Comparison of ENCODE assay signal across 9 cellular contexts in genomic region chr9:133731876-133732321, GRCh38. TPM values are rescaled to one million over a fixed set of nuclear protein-coding genes. Genes with fewer than 3 reads are reported as not detected.
DNase-seq lines count a peak whose midpoint lies in the region; ATAC-seq and TF ChIP-seq lines count a peak whose summit lies in the region.
"Had no signal": no experiment of that assay in that cellular context is flagged by ENCODE, and none has a peak within 500 bp of the region (broad histone marks: within the 10 kb centered on the region; RNA-seq: fewer than 3 reads in every experiment).

No MANE protein-coding gene starts in this region.

- CTCF ChIA-PET in activated CD4-positive, alpha-beta T cell treated with anti-CD3 and anti-CD28 coated beads for 36 hours (lab: Charles Lee) = interaction anchor here (1.7 to 2.2 kb wide), 2 partner anchors 11 to 142 kb away, joined by 6 read pairs; no protein-coding TSS in a partner anchor

- no peak overlapping the region for H3K4me3 Mint-ChIP-seq in activated CD4-positive, alpha-beta T cell treated with anti-CD3 and anti-CD28 coated beads for 36 hours

- H3K4me1 Mint-ChIP-seq in activated CD4-positive, alpha-beta T cell treated with anti-CD3 and anti-CD28 coated beads for 36 hours = peaks cover 3% of the 10 kb centered on the region

- POLR2A ChIA-PET in activated CD4-positive, alpha-beta T cell treated with anti-CD3 and anti-CD28 coated beads for 36 hours (lab: Charles Lee) = no interaction called here

- intact Hi-C loops in left colon (cut with DNase I, micrococcal nuclease) = no loop called here
- intact Hi-C loops in activated CD4-positive, alpha-beta T cell treated with anti-CD3 and anti-CD28 coated beads for 36 hours (cut with DNase I, micrococcal nuclease) = no loop called here

- H3K36me3 Mint-ChIP-seq in activated CD4-positive, alpha-beta T cell treated with anti-CD3 and anti-CD28 coated beads for 36 hours (ENCODE audit: low read depth) = no peaks in the 10 kb centered on the region

- H3K27me3 Mint-ChIP-seq in activated CD4-positive, alpha-beta T cell treated with anti-CD3 and anti-CD28 coated beads for 36 hours = no peaks in the 10 kb centered on the region

- no peaks in the 10 kb centered on the region for H3K9me3 Mint-ChIP-seq in activated CD4-positive, alpha-beta T cell treated with anti-CD3 and anti-CD28 coated beads for 36 hours (ENCODE audit: low read depth)

- peak; percentile 87 for ATAC-seq in SK-N-SH treated with all-trans-retinoic acid at 6 μM for 48 hours
- ATAC-seq in left colon = peak; percentile 34
- no peak for ATAC-seq in activated CD4-positive, alpha-beta T cell treated with anti-CD3 and anti-CD28 coated beads for 36 hours
- no peak for ATAC-seq in activated CD4-positive, CD25-positive, alpha-beta regulatory T cell treated with anti-CD3 and anti-CD28 coated beads, Interleukin-2, amount 50 U/mL, for 24 hours
- ATAC-seq in GM18867 (IDR thresholded peaks at IDR 0.05; ENCODE audit: unreplicated experiment) = no peak
- no peak for ATAC-seq in HG03439 (IDR thresholded peaks at IDR 0.05; ENCODE audit: unreplicated experiment)

- peak; percentile 84 for DNase-seq in DMS153 (lab: John Stamatoyannopoulos, UW)
- DNase-seq in MV-4-11 (lab: John Stamatoyannopoulos, UW) = peak; percentile 51
- no peak for DNase-seq in left colon
- DNase-seq in activated CD4-positive, alpha-beta T cell treated with anti-CD3 and anti-CD28 coated beads for 36 hours = no peak
- DNase-seq: activated CD4-positive, alpha-beta T cell treated with anti-CD3 and anti-CD28 coated beads for 48 hours had no signal

- no peak overlapping the region for H3K27ac Mint-ChIP-seq in activated CD4-positive, alpha-beta T cell treated with anti-CD3 and anti-CD28 coated beads for 36 hours

TF ChIP-seq in SK-N-SH treated with all-trans-retinoic acid at 6 μM for 48 hours, 23 proteins besides CTCF, POLR2A, EP300 and RAD21:
- TF ChIP-seq OSR1 (CRISPR knock-in tag; IDR thresholded peaks at IDR 0.05) (no peak), TOX (CRISPR knock-in tag; IDR thresholded peaks at IDR 0.05; ENCODE audit: borderline replicate concordance) (no peak), ARNTL (CRISPR knock-in tag; IDR thresholded peaks at IDR 0.05; ENCODE audit: borderline replicate concordance, low read depth) (no peak), ZNF70 (CRISPR knock-in tag; IDR thresholded peaks at IDR 0.05) (no peak), ESRRG (CRISPR knock-in tag; IDR thresholded peaks at IDR 0.05) (no peak), ZNF565 (CRISPR knock-in tag; conservative IDR thresholded peaks at IDR 0.05; ENCODE audit: low read depth) (no peak), ZNF8 (CRISPR knock-in tag; IDR thresholded peaks at IDR 0.05) (no peak), ZC3H10 (CRISPR knock-in tag; IDR thresholded peaks at IDR 0.05) (no peak), PPARA (CRISPR knock-in tag; IDR thresholded peaks at IDR 0.05; ENCODE audit: borderline replicate concordance) (no peak), TSHZ2 (CRISPR knock-in tag; IDR thresholded peaks at IDR 0.05) (no peak), BACH2 (CRISPR knock-in tag; IDR thresholded peaks at IDR 0.05; ENCODE audit: borderline replicate concordance) (no peak), GLIS3 (CRISPR knock-in tag; IDR thresholded peaks at IDR 0.05) (no peak), ISL1 (CRISPR knock-in tag; IDR thresholded peaks at IDR 0.05) (no peak), ZFP3 (CRISPR knock-in tag; IDR thresholded peaks at IDR 0.05) (no peak)
- TF ChIP-seq, protein P1, sequence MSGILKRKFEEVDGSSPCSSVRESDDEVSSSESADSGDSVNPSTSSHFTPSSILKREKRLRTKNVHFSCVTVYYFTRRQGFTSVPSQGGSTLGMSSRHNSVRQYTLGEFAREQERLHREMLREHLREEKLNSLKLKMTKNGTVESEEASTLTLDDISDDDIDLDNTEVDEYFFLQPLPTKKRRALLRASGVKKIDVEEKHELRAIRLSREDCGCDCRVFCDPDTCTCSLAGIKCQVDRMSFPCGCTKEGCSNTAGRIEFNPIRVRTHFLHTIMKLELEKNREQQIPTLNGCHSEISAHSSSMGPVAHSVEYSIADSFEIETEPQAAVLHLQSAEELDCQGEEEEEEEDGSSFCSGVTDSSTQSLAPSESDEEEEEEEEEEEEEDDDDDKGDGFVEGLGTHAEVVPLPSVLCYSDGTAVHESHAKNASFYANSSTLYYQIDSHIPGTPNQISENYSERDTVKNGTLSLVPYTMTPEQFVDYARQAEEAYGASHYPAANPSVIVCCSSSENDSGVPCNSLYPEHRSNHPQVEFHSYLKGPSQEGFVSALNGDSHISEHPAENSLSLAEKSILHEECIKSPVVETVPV (CRISPR knock-in tag; IDR thresholded peaks at IDR 0.05) = no peak
- TF ChIP-seq, protein P2, sequence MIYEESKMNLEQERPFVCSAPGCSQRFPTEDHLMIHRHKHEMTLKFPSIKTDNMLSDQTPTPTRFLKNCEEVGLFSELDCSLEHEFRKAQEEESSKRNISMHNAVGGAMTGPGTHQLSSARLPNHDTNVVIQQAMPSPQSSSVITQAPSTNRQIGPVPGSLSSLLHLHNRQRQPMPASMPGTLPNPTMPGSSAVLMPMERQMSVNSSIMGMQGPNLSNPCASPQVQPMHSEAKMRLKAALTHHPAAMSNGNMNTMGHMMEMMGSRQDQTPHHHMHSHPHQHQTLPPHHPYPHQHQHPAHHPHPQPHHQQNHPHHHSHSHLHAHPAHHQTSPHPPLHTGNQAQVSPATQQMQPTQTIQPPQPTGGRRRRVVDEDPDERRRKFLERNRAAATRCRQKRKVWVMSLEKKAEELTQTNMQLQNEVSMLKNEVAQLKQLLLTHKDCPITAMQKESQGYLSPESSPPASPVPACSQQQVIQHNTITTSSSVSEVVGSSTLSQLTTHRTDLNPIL (CRISPR knock-in tag; IDR thresholded peaks at IDR 0.05; ENCODE audit: low read depth) = no peak
- TF ChIP-seq, protein P3, sequence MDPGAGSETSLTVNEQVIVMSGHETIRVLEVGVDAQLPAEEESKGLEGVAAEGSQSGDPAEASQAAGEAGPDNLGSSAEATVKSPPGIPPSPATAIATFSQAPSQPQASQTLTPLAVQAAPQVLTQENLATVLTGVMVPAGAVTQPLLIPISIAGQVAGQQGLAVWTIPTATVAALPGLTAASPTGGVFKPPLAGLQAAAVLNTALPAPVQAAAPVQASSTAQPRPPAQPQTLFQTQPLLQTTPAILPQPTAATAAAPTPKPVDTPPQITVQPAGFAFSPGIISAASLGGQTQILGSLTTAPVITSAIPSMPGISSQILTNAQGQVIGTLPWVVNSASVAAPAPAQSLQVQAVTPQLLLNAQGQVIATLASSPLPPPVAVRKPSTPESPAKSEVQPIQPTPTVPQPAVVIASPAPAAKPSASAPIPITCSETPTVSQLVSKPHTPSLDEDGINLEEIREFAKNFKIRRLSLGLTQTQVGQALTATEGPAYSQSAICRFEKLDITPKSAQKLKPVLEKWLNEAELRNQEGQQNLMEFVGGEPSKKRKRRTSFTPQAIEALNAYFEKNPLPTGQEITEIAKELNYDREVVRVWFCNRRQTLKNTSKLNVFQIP (CRISPR knock-in tag; IDR thresholded peaks at IDR 0.05; ENCODE audit: borderline replicate concordance, low read depth) = no peak

RNA-seq across cellular contexts. Expression of gene SARDH, which starts 6.3 kb away (rescaled TPM):
- total RNA-seq in left colon = under 1 TPM; 0.40 to 0.92 TPM
- 1 to 10 TPM; 7.8 to 8.2 TPM for total RNA-seq in activated CD4-positive, alpha-beta T cell treated with anti-CD3 and anti-CD28 coated beads for 36 hours

Comparison
In these comparisons a context has a peak if more than half of its experiments do, and no peak if none do; other contexts are left out.
1. DNase-seq: peak in DMS153 (single experiment) and MV-4-11 (single experiment); none in left colon (0 of 2) and activated CD4-positive, alpha-beta T cell treated with anti-CD3 and anti-CD28 coated beads for 36 hours (single experiment).
2. ATAC-seq: peak in SK-N-SH treated with all-trans-retinoic acid at 6 μM for 48 hours (single experiment) and left colon (single experiment); none in activated CD4-positive, alpha-beta T cell treated with anti-CD3 and anti-CD28 coated beads for 36 hours (single experiment), activated CD4-positive, CD25-positive, alpha-beta regulatory T cell treated with anti-CD3 and anti-CD28 coated beads, Interleukin-2, amount 50 U/mL, for 24 hours (0 of 2), GM18867 (single experiment) and HG03439 (single experiment).
3. RNA of gene SARDH, which starts 6.3 kb away (total RNA-seq): 7.8 to 8.2 TPM in activated CD4-positive, alpha-beta T cell treated with anti-CD3 and anti-CD28 coated beads for 36 hours; 0.40 to 0.92 TPM in left colon; every median in the first group is over 4 times any median in the second.